18 cellular contexts compared by ENCODE assay signal in genomic region chr10:72738476-72738875, GRCh38. TPM values are rescaled to one million over a fixed set of nuclear protein-coding genes. Genes with fewer than 3 reads are reported as not detected.
DNase-seq lines count a peak whose midpoint lies in the region; ATAC-seq, FAIRE-seq and TF ChIP-seq lines count a peak whose summit lies in the region.
"Had no signal": no experiment of that assay in that cellular context is flagged by ENCODE, and none has a peak within 500 bp of the region (broad histone marks: within the 10 kb centered on the region; RNA-seq: fewer than 3 reads in every experiment).

No MANE protein-coding gene starts in this region.

- no peak overlapping the region for H3K4me2 ChIP-seq in H1 (ENCODE audit: insufficient read depth in 1 of 2, low read depth in 2 of 2, low read length in 2 of 2)

- H3K9me3 ChIP-seq in HUES6 (ENCODE audit: control insufficient read depth, insufficient read depth, low read depth, low read length) (no peaks in the 10 kb centered on the region), H1 (ENCODE audit: insufficient read depth in 2 of 2, low read depth in 1 of 2, low read length in 1 of 2) (no peaks in the 10 kb centered on the region), skeletal muscle tissue (ENCODE audit: control insufficient read depth in 3 of 3, low read length in 3 of 3) (no peaks in the 10 kb centered on the region)
- H3K9me3 ChIP-seq: colonic mucosa, HAP-1, MG63 had no signal

- H2AFZ ChIP-seq in H1 (ENCODE audit: low read length): no peak overlapping the region

- no peaks in the 10 kb centered on the region for H3K79me1 ChIP-seq in H1 (ENCODE audit: low read depth, low read length)

- no peak for TF ChIP-seq EP300 in H1 (IDR thresholded peaks at IDR 0.05; ENCODE audit: borderline replicate concordance in 1 of 2, low read depth in 2 of 2, low read length in 2 of 2)

- H3K9me3 Mint-ChIP-seq in activated CD8-positive, alpha-beta T cell treated with anti-CD3 and anti-CD28 coated beads for 36 hours: no peaks in the 10 kb centered on the region
- H3K9me3 Mint-ChIP-seq: CD4-positive, CD25-positive, alpha-beta regulatory T cell; natural killer cell treated with Interleukin-12 subunit alpha and Interleukin-12 subunit beta and Interleukin-15 and Interleukin-18, amount 100 ng/mL, for 72 hours had no signal

- H3K27ac ChIP-seq in HUES6 (ENCODE audit: low read depth, low read length) (peak overlapping the region; percentile 67; the same call in 1 of the 2 replicates), H1 (ENCODE audit: low read depth, low read length) (no peak overlapping the region), skeletal muscle tissue (ENCODE audit: low read depth, low read length) (peak overlapping the region; percentile 77)
- H3K27ac ChIP-seq: colonic mucosa had no signal

- 74% methylated on average over 2 of the region's 2 CpGs; no CpG with 5 or more reads in 1 of the 2 experiments for WGBS in H1 (ENCODE audit: extremely low coverage in 1 of 2, insufficient coverage in 1 of 2, insufficient read length in 1 of 2, insufficient replicate concordance in 2 of 2, low coverage in 1 of 2, low lambda C conversion rate in 2 of 2, missing lambda C conversion rate in 1 of 2), 2 experiments

- no peak for TF ChIP-seq RAD21 in H1 (IDR thresholded peaks at IDR 0.05 in 1 of 2, conservative IDR thresholded peaks at IDR 0.05 in 1 of 2; ENCODE audit: low read depth in 2 of 2, low read length in 2 of 2)

- no peaks in the 10 kb centered on the region for H3K27me3 ChIP-seq in HUES6 (ENCODE audit: control insufficient read depth, insufficient read depth, low read length)
- no peaks in the 10 kb centered on the region for H3K27me3 ChIP-seq in H1 (replicated peaks in 1 of 4; ENCODE audit: control insufficient read depth in 3 of 4, extremely low read depth in 1 of 4, insufficient read depth in 3 of 4, low read length in 3 of 4)
- H3K27me3 ChIP-seq in skeletal muscle tissue (ENCODE audit: control insufficient read depth in 3 of 3, insufficient read depth in 3 of 3, low read length in 3 of 3): no peaks in the 10 kb centered on the region
- H3K27me3 ChIP-seq: colonic mucosa, MG63 had no signal

- no peak overlapping the region for H3K14ac ChIP-seq in H1 (ENCODE audit: insufficient read length)

- TF ChIP-seq CTCF in H1 (IDR thresholded peaks at IDR 0.05; ENCODE audit: control extremely low read depth in 1 of 3, insufficient read depth in 1 of 3, low read depth in 1 of 3, low read length in 3 of 3): no peak
- no peak for TF ChIP-seq CTCF in activated CD8-positive, alpha-beta T cell treated with anti-CD3 and anti-CD28 coated beads for 36 hours (IDR thresholded peaks at IDR 0.05)

- no peaks in the 10 kb centered on the region for H3K36me3 Mint-ChIP-seq in activated CD8-positive, alpha-beta T cell treated with anti-CD3 and anti-CD28 coated beads for 36 hours (ENCODE audit: low read depth)
- H3K36me3 Mint-ChIP-seq: natural killer cell treated with Interleukin-12 subunit alpha and Interleukin-12 subunit beta and Interleukin-15 and Interleukin-18, amount 100 ng/mL, for 72 hours had no signal

- H4K8ac ChIP-seq in H1 (ENCODE audit: extremely low read depth, insufficient read depth, low read length): no peak overlapping the region

- H2BK15ac ChIP-seq in H1 (ENCODE audit: low read length): no peak overlapping the region

- H3K4me3 ChIP-seq in HUES6 (ENCODE audit: low read depth, low read length): no peak overlapping the region
- H3K4me3 ChIP-seq in H1 (ENCODE audit: extremely low read depth in 1 of 4, insufficient read depth in 2 of 4, low read depth in 3 of 4, low read length in 4 of 4): no peak overlapping the region
- H3K4me3 ChIP-seq in skeletal muscle tissue (ENCODE audit: low read length in 3 of 3): peak overlapping the region in 1 of 3 donors; percentile 1
- H3K4me3 ChIP-seq: colonic mucosa, HAP-1, MG63 had no signal

- H3K4ac ChIP-seq in H1 (replicated peaks; ENCODE audit: insufficient read length, low read depth, low read length): no peak overlapping the region

- CTCF ChIA-PET in H1 (lab: Charles Lee; ENCODE audit: partially characterized antibody): interaction anchor here (1.0 to 1.2 kb wide), 3 partner anchors 15 to 96 kb away, joined by 3 read pairs; no protein-coding TSS in a partner anchor
- CTCF ChIA-PET in activated CD8-positive, alpha-beta T cell treated with anti-CD3 and anti-CD28 coated beads for 36 hours (lab: Charles Lee): interaction anchor here (0.8 kb wide), 1 partner anchor 172 kb away, joined by 3 read pairs; no protein-coding TSS in a partner anchor

- H4K20me1 ChIP-seq in H1 (replicated peaks in 1 of 2; ENCODE audit: control insufficient read depth in 1 of 2, insufficient read depth in 2 of 2, low read length in 2 of 2): no peaks in the 10 kb centered on the region

- H3K36me3 ChIP-seq in HUES6 (ENCODE audit: control insufficient read depth, insufficient read depth, low read length) (no peaks in the 10 kb centered on the region), H1 (ENCODE audit: control insufficient read depth in 2 of 4, insufficient read depth in 4 of 4, low read length in 3 of 4) (no peaks in the 10 kb centered on the region), skeletal muscle tissue (ENCODE audit: control insufficient read depth in 3 of 3, insufficient read depth in 3 of 3, low read length in 3 of 3) (no peaks in the 10 kb centered on the region)
- H3K36me3 ChIP-seq: colonic mucosa, HAP-1, MG63 had no signal

- no peak overlapping the region for H4K91ac ChIP-seq in H1 (replicated peaks; ENCODE audit: insufficient read length, low read length)

- no peak overlapping the region for H2AK5ac ChIP-seq in H1 (ENCODE audit: low read depth, low read length)

- no peak for DNase-seq in H1 (ENCODE audit: low read depth in 1 of 2, low spot score in 2 of 2)
- DNase-seq in left lobe of liver (ENCODE audit: low spot score): no peak
- no peak for DNase-seq in SW480 (ENCODE audit: low spot score)
- DNase-seq in activated CD8-positive, alpha-beta T cell treated with anti-CD3 and anti-CD28 coated beads for 36 hours: no peak
- no peak for DNase-seq in NCI-H526 treated with DMSO at 0.1 percent for 48 hours (lab: John Stamatoyannopoulos, UW)
- DNase-seq: activated effector memory CD4-positive, alpha-beta T cell treated with anti-CD3 and anti-CD28 coated beads, Interleukin-2, amount 50 U/mL, for 16 hours; CD4-positive, CD25-positive, alpha-beta regulatory T cell; colonic mucosa; hippocampal formation; MG63; NCI-H510A treated with DMSO at 0.1 percent for 48 hours; stimulated activated CD4-positive, alpha-beta T cell treated with anti-CD3 and anti-CD28 coated beads, Interleukin-2, amount 100 ng/mL, for 24 hours had no signal

- H3K9ac ChIP-seq in HUES6 (ENCODE audit: low read length) (no peak overlapping the region), H1 (replicated peaks in 1 of 4; ENCODE audit: extremely low read depth in 1 of 4, low read depth in 3 of 4, low read length in 3 of 4) (no peak overlapping the region), skeletal muscle tissue (ENCODE audit: low read depth in 1 of 3, low read length in 3 of 3) (peak overlapping the region in 2 of 3 donors; percentile 1 to 10)

- H3K23ac ChIP-seq in H1 (ENCODE audit: insufficient read length): no peak overlapping the region

- H3K27ac Mint-ChIP-seq in activated CD8-positive, alpha-beta T cell treated with anti-CD3 and anti-CD28 coated beads for 36 hours: no peak overlapping the region
- H3K27ac Mint-ChIP-seq: CD4-positive, CD25-positive, alpha-beta regulatory T cell; natural killer cell treated with Interleukin-12 subunit alpha and Interleukin-12 subunit beta and Interleukin-15 and Interleukin-18, amount 100 ng/mL, for 72 hours had no signal

- no peak overlapping the region for H2BK12ac ChIP-seq in H1 (ENCODE audit: low read depth, low read length)

- no peak overlapping the region for H4K5ac ChIP-seq in H1 (ENCODE audit: insufficient read length, low read depth, low read length)

- TF ChIP-seq POLR2A in H1 (IDR thresholded peaks at IDR 0.05; ENCODE audit: control extremely low read depth in 1 of 2, low read depth in 2 of 2, low read length in 2 of 2): no peak

- no peak overlapping the region for H3K18ac ChIP-seq in H1 (ENCODE audit: extremely low read depth, low read length)

- H3K4me3 Mint-ChIP-seq in activated CD8-positive, alpha-beta T cell treated with anti-CD3 and anti-CD28 coated beads for 36 hours: no peak overlapping the region
- H3K4me3 Mint-ChIP-seq: CD4-positive, CD25-positive, alpha-beta regulatory T cell; natural killer cell treated with Interleukin-12 subunit alpha and Interleukin-12 subunit beta and Interleukin-15 and Interleukin-18, amount 100 ng/mL, for 72 hours had no signal

- H2BK5ac ChIP-seq in H1 (ENCODE audit: low read depth, low read length): no peak overlapping the region

- POLR2A ChIA-PET in H1 (lab: Charles Lee; ENCODE audit: partially characterized antibody): interaction anchor here (0.8 kb wide), 2 partner anchors 8 to 9 kb away, joined by 3 read pairs; no protein-coding TSS in a partner anchor
- POLR2A ChIA-PET in activated CD8-positive, alpha-beta T cell treated with anti-CD3 and anti-CD28 coated beads for 36 hours (lab: Charles Lee): no interaction called here

- no peak overlapping the region for H3K56ac ChIP-seq in H1 (replicated peaks; ENCODE audit: insufficient read length, low read depth, low read length)

- no peak overlapping the region for H2BK20ac ChIP-seq in H1 (ENCODE audit: low read length)

- ATAC-seq in left lobe of liver (peak; percentile 70), GM21515 (IDR thresholded peaks at IDR 0.05; ENCODE audit: unreplicated experiment) (no peak)
- ATAC-seq in activated CD8-positive, alpha-beta T cell treated with anti-CD3 and anti-CD28 coated beads for 36 hours: no peak
- ATAC-seq: activated CD4-positive, CD25-positive, alpha-beta regulatory T cell treated with anti-CD3 and anti-CD28 coated beads, Interleukin-2, amount 50 U/mL, for 24 hours; natural killer cell treated with Interleukin-12 subunit alpha and Interleukin-12 subunit beta and Interleukin-15 and Interleukin-18, amount 100 ng/mL, for 72 hours had no signal

- H2BK120ac ChIP-seq in H1 (replicated peaks; ENCODE audit: low read depth, low read length): no peak overlapping the region

- H3K4me1 ChIP-seq in HUES6 (ENCODE audit: control insufficient read depth, insufficient read depth, low read length) (peaks cover 8% of the 10 kb centered on the region; the same call in 1 of the 2 replicates), H1 (replicated peaks in 1 of 4; ENCODE audit: control insufficient read depth in 3 of 4, insufficient read depth in 4 of 4, low read length in 3 of 4) (no peaks in the 10 kb centered on the region; a peak in 3 of 7 replicates), skeletal muscle tissue (ENCODE audit: control insufficient read depth in 3 of 3, insufficient read depth in 3 of 3, low read length in 3 of 3) (peaks cover 37 to 48% (median 40%) of the 10 kb centered on the region in 3 donors)
- H3K4me1 ChIP-seq: colonic mucosa had no signal

- H3K27me3 Mint-ChIP-seq in activated CD8-positive, alpha-beta T cell treated with anti-CD3 and anti-CD28 coated beads for 36 hours: no peaks in the 10 kb centered on the region
- H3K27me3 Mint-ChIP-seq: CD4-positive, CD25-positive, alpha-beta regulatory T cell; natural killer cell treated with Interleukin-12 subunit alpha and Interleukin-12 subunit beta and Interleukin-15 and Interleukin-18, amount 100 ng/mL, for 72 hours had no signal

- intact Hi-C loops in activated CD8-positive, alpha-beta T cell treated with anti-CD3 and anti-CD28 coated beads for 36 hours (cut with micrococcal nuclease): no loop called here

- peaks cover 11% of the 10 kb centered on the region for H3K4me1 Mint-ChIP-seq in activated CD8-positive, alpha-beta T cell treated with anti-CD3 and anti-CD28 coated beads for 36 hours (ENCODE audit: low read depth)

- no peaks in the 10 kb centered on the region for H3K23me2 ChIP-seq in H1 (ENCODE audit: low read depth, low read length)

- FAIRE-seq in H1 (lab: Jason Lieb, UNC): peak; percentile 19

- H3K79me2 ChIP-seq in H1 (ENCODE audit: control insufficient read depth in 1 of 2, insufficient read depth in 2 of 2, low read length in 2 of 2): peaks cover 0 to 90% of the 10 kb centered on the region in 2 experiments; a peak in 3 of 4 replicates

RNA-seq across cellular contexts. Expression of gene MCU, which starts 46.5 kb away (rescaled TPM):
- 45.9 and 51.6 TPM in 2 replicates for total RNA-seq in H1 (2021; fragmentation: NEBNext Ultra II Directional; extraction: Animal tissue kit (Norgen Biotek cat#: 25700))
- polyA plus RNA-seq in H1 (2011; rRNA removed): 41.9 and 62.2 TPM in 2 replicates
- polyA plus RNA-seq in H1 (2011; cell fraction: cytosol; rRNA removed): 50.9 TPM
- polyA plus RNA-seq in H1 (2011; cell fraction: nucleus; rRNA removed): 60.5 TPM
- 30.6 to 46.8 TPM (median 35.0 TPM) in 4 replicates for polyA plus RNA-seq in H1 (2012, experiment 1 of 2)
- 23.7 TPM for polyA plus RNA-seq in H1 (2012, experiment 2 of 2)
- 34.6 TPM for polyA plus RNA-seq in H1 (2013, experiment 1 of 2)
- polyA plus RNA-seq in H1 (2013, experiment 2 of 2): 35.5 TPM
- 148 and 197 TPM in 2 replicates for polyA minus RNA-seq in H1 (2011; rRNA and poly(A)+ RNA removed)
- polyA minus RNA-seq in H1 (2011; cell fraction: cytosol; rRNA and poly(A)+ RNA removed): 40.1 TPM
- polyA minus RNA-seq in H1 (2011; cell fraction: nucleus; rRNA and poly(A)+ RNA removed): 51.1 TPM
- total RNA-seq in left lobe of liver: 6.6 TPM
- total RNA-seq in skeletal muscle tissue: 95.0 TPM
- 10 to 100 TPM; 17.1 to 18.3 TPM for total RNA-seq in activated CD8-positive, alpha-beta T cell treated with anti-CD3 and anti-CD28 coated beads for 36 hours

Comparison
In these comparisons a context has a peak if more than half of its experiments do, and no peak if none do; other contexts are left out.
1. H3K9ac ChIP-seq: peak in skeletal muscle tissue (2 of 3); none in HUES6 (single experiment) and H1 (0 of 4).